8 cellular contexts compared by ENCODE assay signal in the genomic region with DNA sequence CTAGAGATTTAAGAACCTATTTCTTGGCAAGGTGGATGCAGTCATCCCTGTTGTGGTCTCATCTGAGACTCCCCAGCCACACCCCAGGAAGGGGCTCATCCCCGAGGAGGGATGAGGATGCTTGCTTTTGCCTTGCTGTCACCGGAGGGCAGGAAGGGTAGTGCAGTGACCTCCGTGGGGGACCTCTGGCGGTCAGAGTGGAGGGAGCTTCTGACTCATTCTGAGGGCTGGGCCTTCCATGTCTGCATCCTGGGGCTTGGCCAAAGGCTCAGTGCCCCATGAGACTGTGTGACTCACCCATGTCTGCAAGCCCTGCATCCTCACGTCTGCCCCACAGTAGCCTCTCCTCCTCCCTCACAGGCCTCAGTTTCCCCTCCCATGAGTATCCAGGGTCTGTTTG. TPM values are rescaled to one million over a fixed set of nuclear protein-coding genes. Genes with fewer than 3 reads are reported as not detected.
DNase-seq lines count a peak whose midpoint lies in the region; ATAC-seq and TF ChIP-seq lines count a peak whose summit lies in the region.

No MANE protein-coding gene starts in this region.

- H3K4me1 ChIP-seq in A673 (ENCODE audit: insufficient read depth, low read length, poor library complexity, severe bottlenecking), result no peaks in the 10 kb centered on the region

- peak; percentile 22 for DNase-seq in A673 (ENCODE audit: low spot score)
- peak; percentile 41 to 51 for DNase-seq in HL-60 (ENCODE audit: low read depth in 1 of 2, low spot score in 1 of 2)
- peak; percentile 97 for DNase-seq in astrocyte of the hippocampus (ENCODE audit: low read depth, low spot score)
- DNase-seq in left colon, result peak; percentile 25 to 49
- DNase-seq in NCI-H748 (lab: John Stamatoyannopoulos, UW; ENCODE audit: unreplicated experiment), result no peak

- H3K27ac ChIP-seq in A673 (ENCODE audit: low read depth, low read length, poor library complexity, severe bottlenecking) (no peak overlapping the region), HL-60 (replicated peaks) (no peak overlapping the region)

- POLR2A ChIA-PET in A673 (lab: Charles Lee; ENCODE audit: low non-redundant PET), result no interaction called here

- BruUV-seq in A673 (replicated peaks; lab: Mats Ljungman, UMichigan), result no TSS peak

- intact Hi-C loops in A673 (cut with micrococcal nuclease; ENCODE audit: unreplicated experiment) (no loop called here), left colon (cut with DNase I, micrococcal nuclease) (no loop called here)

- ATAC-seq in left colon (no peak), HG03439 (IDR thresholded peaks at IDR 0.05; ENCODE audit: unreplicated experiment) (no peak), HG02885 (IDR thresholded peaks at IDR 0.05; ENCODE audit: poor library complexity, unreplicated experiment) (no peak)
- ATAC-seq in activated CD4-positive, CD25-positive, alpha-beta regulatory T cell treated with anti-CD3 and anti-CD28 coated beads, Interleukin-2, amount 50 U/mL, for 24 hours, result no peak

- CTCF ChIA-PET in A673 (lab: Charles Lee), result no interaction called here

- H3K4me3 ChIP-seq in A673 (ENCODE audit: low read depth, low read length, poor library complexity, severe bottlenecking) (no peak overlapping the region), HL-60 (replicated peaks; ENCODE audit: insufficient read depth, low read length) (no peak overlapping the region)

- H3K9me3 ChIP-seq in A673 (ENCODE audit: low read depth, low read length, poor library complexity, severe bottlenecking), result no peaks in the 10 kb centered on the region

- H3K36me3 ChIP-seq in A673 (ENCODE audit: insufficient read depth, low read length, poor library complexity, severe bottlenecking), result peaks cover 18% of the 10 kb centered on the region

- no peak for TF ChIP-seq CTCF in A673 (conservative IDR thresholded peaks at IDR 0.05; ENCODE audit: low read depth, low read length)
- peak; percentile 23 for TF ChIP-seq CTCF in HL-60 (IDR thresholded peaks at IDR 0.05; ENCODE audit: insufficient read depth, low read length)

- no peaks in the 10 kb centered on the region for H3K27me3 ChIP-seq in A673 (replicated peaks; ENCODE audit: insufficient read depth, low read depth, low read length, poor library complexity)
- no peaks in the 10 kb centered on the region for H3K27me3 ChIP-seq in HL-60 (ENCODE audit: insufficient read depth, poor library complexity, severe bottlenecking)

RNA-seq across cellular contexts. Expression of gene UQCC2, which starts 38.7 kb away (rescaled TPM):
- 122 and 124 TPM in 2 replicates for total RNA-seq in A673 (2021)
- total RNA-seq in left colon, result 10 to 100 TPM; 40.5 to 52.6 TPM

RNA-seq across cellular contexts. Expression of gene ITPR3, which starts 51.7 kb away (rescaled TPM):
- total RNA-seq in A673 (2021) (27.8 and 27.9 TPM in 2 replicates), left colon (100 to 1,000 TPM; 106 to 108 TPM)
